In genomic region chr15:44296625-44297524, GRCh38 we compare ENCODE assay signal across 8 cellular contexts. TPM values are rescaled to one million over a fixed set of nuclear protein-coding genes. Genes with fewer than 3 reads are reported as not detected.
DNase-seq lines count a peak whose midpoint lies in the region; ATAC-seq and TF ChIP-seq lines count a peak whose summit lies in the region.

No MANE protein-coding gene starts in this region.

- DNase-seq in CD4-positive, alpha-beta memory T cell: no peak
- DNase-seq in HT-29 (ENCODE audit: low spot score): peak; percentile 84
- DNase-seq in fibroblast of the aortic adventitia (ENCODE audit: low read depth): peak; percentile 49
- no peak for DNase-seq in sciatic nerve (ENCODE audit: low spot score)
- DNase-seq in esophagus muscularis mucosa (ENCODE audit: extremely low spot score): no peak
- DNase-seq in central memory CD4-positive, alpha-beta T cell: no peak

- H3K27ac ChIP-seq in CD4-positive, alpha-beta memory T cell (ENCODE audit: low read depth, low read length): no peak overlapping the region
- peak overlapping the region; percentile 25; the same call in 1 of the 2 replicates for H3K27ac ChIP-seq in SU-DHL-6 (ENCODE audit: low read depth, low read length)
- peak overlapping the region in 1 of 4 donors; percentile 31 for H3K27ac ChIP-seq in esophagus muscularis mucosa (replicated peaks in 1 of 4)

- H3K27me3 Mint-ChIP-seq in CD4-positive, alpha-beta memory T cell: no peaks in the 10 kb centered on the region

- no peak overlapping the region for H3K4me3 Mint-ChIP-seq in CD4-positive, alpha-beta memory T cell

- no peak overlapping the region for H3K4me2 ChIP-seq in SU-DHL-6 (ENCODE audit: low read depth, low read length, poor library complexity, severe bottlenecking)

- H3K4me1 ChIP-seq in CD4-positive, alpha-beta memory T cell (ENCODE audit: insufficient read depth, low read length): peaks cover 25% of the 10 kb centered on the region
- H3K4me1 ChIP-seq in esophagus muscularis mucosa: peaks cover 0 to 28% (median 24%) of the 10 kb centered on the region in 4 donors

- H3K4me3 ChIP-seq in CD4-positive, alpha-beta memory T cell (ENCODE audit: low read length in 2 of 2): no peak overlapping the region
- H3K4me3 ChIP-seq in SU-DHL-6 (ENCODE audit: insufficient read depth, low read length, poor library complexity, severe bottlenecking) (no peak overlapping the region), fibroblast of the aortic adventitia (ENCODE audit: low read depth, low read length) (no peak overlapping the region), esophagus muscularis mucosa (no peak overlapping the region)

- peaks cover 42% of the 10 kb centered on the region for H3K79me2 ChIP-seq in SU-DHL-6 (ENCODE audit: insufficient read depth, low read length)

- no peak overlapping the region for H2AFZ ChIP-seq in SU-DHL-6 (ENCODE audit: low read depth, low read length, severe bottlenecking)

- peaks cover 19 to 21% of the 10 kb centered on the region in 2 donors for H3K36me3 Mint-ChIP-seq in CD4-positive, alpha-beta memory T cell

- TF ChIP-seq CTCF in SU-DHL-6 (IDR thresholded peaks at IDR 0.05; ENCODE audit: insufficient read depth, low read length, poor library complexity, severe bottlenecking) (no peak), fibroblast of the aortic adventitia (IDR thresholded peaks at IDR 0.05; ENCODE audit: insufficient read depth, low read length) (no peak), esophagus muscularis mucosa (IDR thresholded peaks at IDR 0.05) (no peak)

- H3K27me3 ChIP-seq in CD4-positive, alpha-beta memory T cell (ENCODE audit: insufficient read depth, low read length): no peaks in the 10 kb centered on the region
- H3K27me3 ChIP-seq in SU-DHL-6 (ENCODE audit: low read length) (no peaks in the 10 kb centered on the region), esophagus muscularis mucosa (no peaks in the 10 kb centered on the region)

- POLR2A ChIA-PET in CD4-positive, alpha-beta memory T cell (lab: Charles Lee; ENCODE audit: partially characterized antibody): interaction anchor here (0.7 to 1.4 kb wide), 3 partner anchors 8 to 65 kb away, joined by 3 to 8 read pairs (median 5); partner anchors contain the start of gene GOLM2

- peaks cover 23% of the 10 kb centered on the region for H3F3A ChIP-seq in SU-DHL-6 (ENCODE audit: insufficient read depth)

- WGBS in esophagus muscularis mucosa: 69% methylated on average over 3 of the region's 3 CpGs

- no peak for TF ChIP-seq EP300 in esophagus muscularis mucosa (IDR thresholded peaks at IDR 0.05)

- ATAC-seq in sciatic nerve: peak; percentile 52
- no peak for ATAC-seq in HG03139 (IDR thresholded peaks at IDR 0.05; ENCODE audit: unreplicated experiment)

- H3K9ac ChIP-seq in SU-DHL-6 (ENCODE audit: low read length): no peak overlapping the region

- H3K9me3 Mint-ChIP-seq in CD4-positive, alpha-beta memory T cell: peaks cover 0 to 2% (median 0%) of the 10 kb centered on the region in 8 donors

- H3K4me1 Mint-ChIP-seq in CD4-positive, alpha-beta memory T cell: peaks cover 34 to 56% (median 44%) of the 10 kb centered on the region in 4 donors

- H3K9me2 ChIP-seq in SU-DHL-6 (replicated peaks; ENCODE audit: insufficient read depth, low read length): no peaks in the 10 kb centered on the region

- CTCF ChIA-PET in CD4-positive, alpha-beta memory T cell (lab: Charles Lee; ENCODE audit: partially characterized antibody): no interaction called here

- H4K20me1 ChIP-seq in SU-DHL-6 (ENCODE audit: low read depth, low read length): no peaks in the 10 kb centered on the region

- intact Hi-C loops in CD4-positive, alpha-beta memory T cell (cut with micrococcal nuclease): no loop called here
- intact Hi-C loops in sciatic nerve (cut with DNase I) (no loop called here), esophagus muscularis mucosa (cut with DNase I) (no loop called here)

- H3K36me3 ChIP-seq in CD4-positive, alpha-beta memory T cell (ENCODE audit: insufficient read depth, low read length): no peaks in the 10 kb centered on the region
- no peaks in the 10 kb centered on the region for H3K36me3 ChIP-seq in SU-DHL-6 (ENCODE audit: low read length)
- peaks cover 0 to 7% (median 2%) of the 10 kb centered on the region in 4 donors for H3K36me3 ChIP-seq in esophagus muscularis mucosa

- H3K9me3 ChIP-seq in CD4-positive, alpha-beta memory T cell (ENCODE audit: control insufficient read depth in 1 of 2, low read length in 2 of 2): no peaks in the 10 kb centered on the region
- no peaks in the 10 kb centered on the region for H3K9me3 ChIP-seq in SU-DHL-6 (ENCODE audit: insufficient read depth, low read length)
- no peaks in the 10 kb centered on the region for H3K9me3 ChIP-seq in esophagus muscularis mucosa

- no peak for TF ChIP-seq POLR2A in esophagus muscularis mucosa (IDR thresholded peaks at IDR 0.05; ENCODE audit: low read depth)

- H3K27ac Mint-ChIP-seq in CD4-positive, alpha-beta memory T cell: peak overlapping the region in 4 of 7 donors; percentile 28 to 71 (median 30)

RNA-seq across cellular contexts. Expression of gene GOLM2, which starts 8.4 kb away (rescaled TPM):
- total RNA-seq in CD4-positive, alpha-beta memory T cell: 10 to 100 TPM; 52.4 to 53.3 TPM
- 10 to 100 TPM; 48.4 to 58.4 TPM for polyA plus RNA-seq in CD4-positive, alpha-beta memory T cell
- 82.1 and 82.8 TPM in 2 replicates for total RNA-seq in HT-29 (2014; rRNA removed; shearing (Covaris generic))
- total RNA-seq in fibroblast of the aortic adventitia (ENCODE audit: low replicate concordance) (47.3 and 150 TPM in 2 replicates), sciatic nerve (119 TPM), esophagus muscularis mucosa (10 to 100 TPM; 74.3 to 80.2 (median 78.2) TPM)

Comparison
In these comparisons a context has a peak if more than half of its experiments do, and no peak if none do; other contexts are left out.
1. DNase-seq: peak in HT-29 (single experiment) and fibroblast of the aortic adventitia (single experiment); none in CD4-positive, alpha-beta memory T cell (0 of 5), sciatic nerve (single experiment), esophagus muscularis mucosa (single experiment) and central memory CD4-positive, alpha-beta T cell (single experiment).